Comparison of ENCODE assay signal across 29 cellular contexts in the genomic region with DNA sequence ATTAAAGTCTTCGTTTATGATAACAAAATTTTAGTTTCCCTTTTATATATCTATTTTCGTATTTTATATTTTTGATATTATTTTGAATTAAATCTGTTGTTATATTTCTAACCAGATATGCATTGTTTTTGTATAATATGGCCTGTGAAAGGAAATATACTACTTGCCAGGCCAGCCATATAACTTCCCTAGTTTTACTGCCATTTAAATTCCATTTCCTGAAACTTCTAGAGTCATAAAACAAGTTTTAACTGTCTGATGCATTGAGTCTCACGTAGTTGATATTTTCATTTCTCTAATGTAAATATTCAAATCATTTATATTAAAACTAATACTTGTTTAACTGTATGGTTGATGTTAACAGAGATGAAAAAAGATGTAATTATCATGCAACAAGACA.
"Had no signal": no experiment of that assay in that cellular context is flagged by ENCODE, and none has a peak within 500 bp of the region (broad histone marks: within the 10 kb centered on the region; RNA-seq: fewer than 3 reads in every experiment).

No MANE protein-coding gene starts in this region.

- H3K9me3 ChIP-seq: neutrophil, psoas muscle, right lobe of liver, sigmoid colon, stomach, thoracic aorta, thyroid gland, tibial nerve, upper lobe of left lung, vagina had no signal

- H3K4me3 Mint-ChIP-seq: natural killer cell treated with Interleukin-12 subunit alpha and Interleukin-12 subunit beta and Interleukin-15 and Interleukin-18, amount 100 ng/mL, for 72 hours; nephron progenitor cell; neural crest cell; stimulated activated effector memory CD8-positive, alpha-beta T cell treated with anti-CD3 and anti-CD28 coated beads, Interleukin-12 subunit alpha, Interleukin-12 subunit beta, amount 100 ng/mL, for 72 hours; stimulated activated naive B cell treated with anti-CD40 and anti-IgM and Interleukin-4, amounts not matched to agents 10 μg/mL and 1 μg/mL and 100 μg/mL, for 72 hours; stimulated activated naive CD8-positive, alpha-beta T cell treated with anti-CD3 and anti-CD28 coated beads, Interleukin-15, Interleukin-2, amounts not matched to agents 100 ng/mL and 50 ng/mL, for 24 hours had no signal

- H3K27me3 ChIP-seq: neutrophil, right lobe of liver, sigmoid colon, stomach, thyroid gland, tibial nerve, upper lobe of left lung, vagina had no signal

- H3K4me1 ChIP-seq: parathyroid adenoma, psoas muscle, right lobe of liver, sigmoid colon, stomach, upper lobe of left lung had no signal

- ATAC-seq: natural killer cell treated with Interleukin-12 subunit alpha and Interleukin-12 subunit beta and Interleukin-15 and Interleukin-18, amount 100 ng/mL, for 72 hours; psoas muscle; right cardiac atrium; right lobe of liver; stimulated activated effector memory CD8-positive, alpha-beta T cell treated with anti-CD3 and anti-CD28 coated beads, Interleukin-12 subunit alpha, Interleukin-12 subunit beta, amount 100 ng/mL, for 72 hours; stimulated activated naive B cell treated with anti-CD40 and anti-IgM and Interleukin-4, amounts not matched to agents 10 μg/mL and 1 μg/mL and 100 μg/mL, for 72 hours had no signal

- H3K27ac ChIP-seq: neutrophil, parathyroid adenoma, psoas muscle, right lobe of liver, sigmoid colon, stomach, thoracic aorta, tibial nerve, upper lobe of left lung, vagina had no signal

- DNase-seq: nephron progenitor cell; nucleus accumbens; posterior cingulate gyrus; psoas muscle; right cardiac atrium; right lobe of liver; sigmoid colon; small intestine; stimulated activated CD4-positive, alpha-beta T cell treated with anti-CD3 and anti-CD28 coated beads, Interleukin-15, amount 100 ng/mL, for 24 hours; stimulated activated CD4-positive, alpha-beta T cell treated with anti-CD3 and anti-CD28 coated beads, Interleukin-2, amount 100 ng/mL, for 24 hours; stimulated activated CD4-positive, alpha-beta T cell treated with anti-CD3 and anti-CD28 coated beads, Interleukin-2, amount 100 ng/mL, for 48 hours; stimulated activated CD4-positive, alpha-beta T cell treated with anti-CD3 and anti-CD28 coated beads, Interleukin-4, amount 100 ng/mL, for 24 hours; stimulated activated naive B cell treated with anti-CD40 and anti-IgM and Interleukin-4, amounts not matched to agents 10 μg/mL and 1 μg/mL and 100 μg/mL, for 72 hours; stimulated activated naive CD4-positive, alpha-beta T cell treated with Interleukin-2 at 50 U/mL for 16 hours; stomach; thyroid gland; trophoblast cell; upper lobe of left lung had no signal

- H3K27ac Mint-ChIP-seq: natural killer cell treated with Interleukin-12 subunit alpha and Interleukin-12 subunit beta and Interleukin-15 and Interleukin-18, amount 100 ng/mL, for 72 hours; nephron progenitor cell; progenitor cell of endocrine pancreas; stimulated activated effector memory CD8-positive, alpha-beta T cell treated with anti-CD3 and anti-CD28 coated beads, Interleukin-12 subunit alpha, Interleukin-12 subunit beta, amount 100 ng/mL, for 72 hours; stimulated activated naive B cell treated with anti-CD40 and anti-IgM and Interleukin-4, amounts not matched to agents 10 μg/mL and 1 μg/mL and 100 μg/mL, for 72 hours; stimulated activated naive CD8-positive, alpha-beta T cell treated with anti-CD3 and anti-CD28 coated beads, Interleukin-15, Interleukin-2, amounts not matched to agents 100 ng/mL and 50 ng/mL, for 24 hours had no signal

- H3K4me1 Mint-ChIP-seq: nephron progenitor cell; neural crest cell; stimulated activated effector memory CD8-positive, alpha-beta T cell treated with anti-CD3 and anti-CD28 coated beads, Interleukin-12 subunit alpha, Interleukin-12 subunit beta, amount 100 ng/mL, for 72 hours had no signal

- H3K4me3 ChIP-seq: psoas muscle, right lobe of liver, sigmoid colon, stomach, thoracic aorta, thyroid gland, tibial nerve, upper lobe of left lung, vagina had no signal

- H3K9me3 Mint-ChIP-seq: natural killer cell treated with Interleukin-12 subunit alpha and Interleukin-12 subunit beta and Interleukin-15 and Interleukin-18, amount 100 ng/mL, for 72 hours; nephron progenitor cell; neural crest cell; stimulated activated effector memory CD8-positive, alpha-beta T cell treated with anti-CD3 and anti-CD28 coated beads, Interleukin-12 subunit alpha, Interleukin-12 subunit beta, amount 100 ng/mL, for 72 hours; stimulated activated naive B cell treated with anti-CD40 and anti-IgM and Interleukin-4, amounts not matched to agents 10 μg/mL and 1 μg/mL and 100 μg/mL, for 72 hours; stimulated activated naive CD8-positive, alpha-beta T cell treated with anti-CD3 and anti-CD28 coated beads, Interleukin-15, Interleukin-2, amounts not matched to agents 100 ng/mL and 50 ng/mL, for 24 hours had no signal

- FAIRE-seq: small intestine, urothelium cell line had no signal

- H3K27me3 Mint-ChIP-seq: natural killer cell treated with Interleukin-12 subunit alpha and Interleukin-12 subunit beta and Interleukin-15 and Interleukin-18, amount 100 ng/mL, for 72 hours; progenitor cell of endocrine pancreas; stimulated activated naive B cell treated with anti-CD40 and anti-IgM and Interleukin-4, amounts not matched to agents 10 μg/mL and 1 μg/mL and 100 μg/mL, for 72 hours; stimulated activated naive CD8-positive, alpha-beta T cell treated with anti-CD3 and anti-CD28 coated beads, Interleukin-15, Interleukin-2, amounts not matched to agents 100 ng/mL and 50 ng/mL, for 24 hours had no signal
